Comparison of ENCODE assay signal across 8 cellular contexts in genomic region chr6:133446789-133447188, GRCh38.
"Had no signal": no experiment of that assay in that cellular context is flagged by ENCODE, and none has a peak within 500 bp of the region (broad histone marks: within the 10 kb centered on the region; RNA-seq: fewer than 3 reads in every experiment).

No MANE protein-coding gene starts in this region.

- H3K27ac ChIP-seq: GM23248 had no signal

- H3K9me3 ChIP-seq: HAP-1 had no signal

- DNase-seq: GM23248, GOT3, H7, HFFc6, KBM-7 had no signal

- H3K9ac ChIP-seq: GM23248 had no signal

- H3K4me1 ChIP-seq: HAP-1 had no signal

- FAIRE-seq: HTR-8/SVneo had no signal

- H3K36me3 ChIP-seq: HAP-1 had no signal

- ATAC-seq: HCT116 had no signal

- H2AFZ ChIP-seq: GM23248 had no signal

- H3K4me3 ChIP-seq: GM23248, HAP-1 had no signal
